ENCODE assay signal across 1 cellular context in genomic region chr5:124832510-124832909, GRCh38.
TF ChIP-seq lines count a peak whose summit lies in the region.

No MANE protein-coding gene starts in this region.

TF ChIP-seq in GM23338, 12 proteins besides CTCF, POLR2A, EP300 and RAD21 (continued from another document):
- TF ChIP-seq, protein P1, sequence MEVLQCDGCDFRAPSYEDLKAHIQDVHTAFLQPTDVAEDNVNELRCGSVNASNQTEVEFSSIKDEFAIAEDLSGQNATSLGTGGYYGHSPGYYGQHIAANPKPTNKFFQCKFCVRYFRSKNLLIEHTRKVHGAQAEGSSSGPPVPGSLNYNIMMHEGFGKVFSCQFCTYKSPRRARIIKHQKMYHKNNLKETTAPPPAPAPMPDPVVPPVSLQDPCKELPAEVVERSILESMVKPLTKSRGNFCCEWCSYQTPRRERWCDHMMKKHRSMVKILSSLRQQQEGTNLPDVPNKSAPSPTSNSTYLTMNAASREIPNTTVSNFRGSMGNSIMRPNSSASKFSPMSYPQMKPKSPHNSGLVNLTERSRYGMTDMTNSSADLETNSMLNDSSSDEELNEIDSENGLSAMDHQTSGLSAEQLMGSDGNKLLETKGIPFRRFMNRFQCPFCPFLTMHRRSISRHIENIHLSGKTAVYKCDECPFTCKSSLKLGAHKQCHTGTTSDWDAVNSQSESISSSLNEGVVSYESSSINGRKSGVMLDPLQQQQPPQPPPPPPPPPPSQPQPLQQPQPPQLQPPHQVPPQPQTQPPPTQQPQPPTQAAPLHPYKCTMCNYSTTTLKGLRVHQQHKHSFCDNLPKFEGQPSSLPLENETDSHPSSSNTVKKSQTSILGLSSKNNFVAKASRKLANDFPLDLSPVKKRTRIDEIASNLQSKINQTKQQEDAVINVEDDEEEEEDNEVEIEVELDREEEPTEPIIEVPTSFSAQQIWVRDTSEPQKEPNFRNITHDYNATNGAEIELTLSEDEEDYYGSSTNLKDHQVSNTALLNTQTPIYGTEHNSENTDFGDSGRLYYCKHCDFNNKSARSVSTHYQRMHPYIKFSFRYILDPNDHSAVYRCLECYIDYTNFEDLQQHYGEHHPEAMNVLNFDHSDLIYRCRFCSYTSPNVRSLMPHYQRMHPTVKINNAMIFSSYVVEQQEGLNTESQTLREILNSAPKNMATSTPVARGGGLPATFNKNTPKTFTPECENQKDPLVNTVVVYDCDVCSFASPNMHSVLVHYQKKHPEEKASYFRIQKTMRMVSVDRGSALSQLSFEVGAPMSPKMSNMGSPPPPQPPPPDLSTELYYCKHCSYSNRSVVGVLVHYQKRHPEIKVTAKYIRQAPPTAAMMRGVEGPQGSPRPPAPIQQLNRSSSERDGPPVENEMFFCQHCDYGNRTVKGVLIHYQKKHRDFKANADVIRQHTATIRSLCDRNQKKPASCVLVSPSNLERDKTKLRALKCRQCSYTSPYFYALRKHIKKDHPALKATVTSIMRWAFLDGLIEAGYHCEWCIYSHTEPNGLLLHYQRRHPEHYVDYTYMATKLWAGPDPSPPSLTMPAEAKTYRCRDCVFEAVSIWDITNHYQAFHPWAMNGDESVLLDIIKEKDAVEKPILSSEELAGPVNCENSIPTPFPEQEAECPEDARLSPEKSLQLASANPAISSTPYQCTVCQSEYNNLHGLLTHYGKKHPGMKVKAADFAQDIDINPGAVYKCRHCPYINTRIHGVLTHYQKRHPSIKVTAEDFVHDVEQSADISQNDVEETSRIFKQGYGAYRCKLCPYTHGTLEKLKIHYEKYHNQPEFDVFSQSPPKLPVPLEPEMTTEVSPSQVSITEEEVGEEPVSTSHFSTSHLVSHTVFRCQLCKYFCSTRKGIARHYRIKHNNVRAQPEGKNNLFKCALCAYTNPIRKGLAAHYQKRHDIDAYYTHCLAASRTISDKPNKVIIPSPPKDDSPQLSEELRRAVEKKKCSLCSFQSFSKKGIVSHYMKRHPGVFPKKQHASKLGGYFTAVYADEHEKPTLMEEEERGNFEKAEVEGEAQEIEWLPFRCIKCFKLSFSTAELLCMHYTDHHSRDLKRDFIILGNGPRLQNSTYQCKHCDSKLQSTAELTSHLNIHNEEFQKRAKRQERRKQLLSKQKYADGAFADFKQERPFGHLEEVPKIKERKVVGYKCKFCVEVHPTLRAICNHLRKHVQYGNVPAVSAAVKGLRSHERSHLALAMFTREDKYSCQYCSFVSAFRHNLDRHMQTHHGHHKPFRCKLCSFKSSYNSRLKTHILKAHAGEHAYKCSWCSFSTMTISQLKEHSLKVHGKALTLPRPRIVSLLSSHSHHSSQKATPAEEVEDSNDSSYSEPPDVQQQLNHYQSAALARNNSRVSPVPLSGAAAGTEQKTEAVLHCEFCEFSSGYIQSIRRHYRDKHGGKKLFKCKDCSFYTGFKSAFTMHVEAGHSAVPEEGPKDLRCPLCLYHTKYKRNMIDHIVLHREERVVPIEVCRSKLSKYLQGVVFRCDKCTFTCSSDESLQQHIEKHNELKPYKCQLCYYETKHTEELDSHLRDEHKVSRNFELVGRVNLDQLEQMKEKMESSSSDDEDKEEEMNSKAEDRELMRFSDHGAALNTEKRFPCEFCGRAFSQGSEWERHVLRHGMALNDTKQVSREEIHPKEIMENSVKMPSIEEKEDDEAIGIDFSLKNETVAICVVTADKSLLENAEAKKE (CRISPR knock-in tag; IDR thresholded peaks at IDR 0.05): no peak
- TF ChIP-seq EZH2phosphoT487 (IDR thresholded peaks at IDR 0.05; ENCODE audit: unreplicated experiment) (no peak), ZNF114 (CRISPR knock-in tag; IDR thresholded peaks at IDR 0.05) (no peak), POLR2AphosphoS5 (IDR thresholded peaks at IDR 0.05; ENCODE audit: low read depth) (no peak), NANOG (IDR thresholded peaks at IDR 0.05; ENCODE audit: borderline replicate concordance) (no peak), STAT1 (IDR thresholded peaks at IDR 0.05; ENCODE audit: unreplicated experiment) (no peak), JUNB (IDR thresholded peaks at IDR 0.05; ENCODE audit: unreplicated experiment) (no peak), ETS1 (IDR thresholded peaks at IDR 0.05) (no peak)
